In genomic region chr1:162038624-162039023, GRCh38 we compare ENCODE assay signal across 1 cellular context.
TF ChIP-seq lines count a peak whose summit lies in the region.

No MANE protein-coding gene starts in this region.

TF ChIP-seq in A549, 52 proteins besides CTCF, POLR2A, EP300 and RAD21 (continued from another document):
- TF ChIP-seq, protein P1, sequence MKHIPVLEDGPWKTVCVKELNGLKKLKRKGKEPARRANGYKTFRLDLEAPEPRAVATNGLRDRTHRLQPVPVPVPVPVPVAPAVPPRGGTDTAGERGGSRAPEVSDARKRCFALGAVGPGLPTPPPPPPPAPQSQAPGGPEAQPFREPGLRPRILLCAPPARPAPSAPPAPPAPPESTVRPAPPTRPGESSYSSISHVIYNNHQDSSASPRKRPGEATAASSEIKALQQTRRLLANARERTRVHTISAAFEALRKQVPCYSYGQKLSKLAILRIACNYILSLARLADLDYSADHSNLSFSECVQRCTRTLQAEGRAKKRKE (CRISPR knock-in tag; IDR thresholded peaks at IDR 0.05; ENCODE audit: low read depth) = no peak
- TF ChIP-seq KDM5A (IDR thresholded peaks at IDR 0.05) (no peak), TFCP2L1 (CRISPR knock-in tag; IDR thresholded peaks at IDR 0.05) (no peak), RFX5 (IDR thresholded peaks at IDR 0.05) (no peak), RNF2 (IDR thresholded peaks at IDR 0.05; ENCODE audit: borderline replicate concordance, low read depth) (no peak), USF2 (IDR thresholded peaks at IDR 0.05) (no peak), CBX8 (IDR thresholded peaks at IDR 0.05) (no peak), FOSB (CRISPR knock-in tag; IDR thresholded peaks at IDR 0.05) (no peak), CEBPB (IDR thresholded peaks at IDR 0.05) (no peak), HOXA7 (CRISPR knock-in tag; IDR thresholded peaks at IDR 0.05) (no peak), MAFK (IDR thresholded peaks at IDR 0.05; ENCODE audit: partially characterized antibody) (no peak), RARB (CRISPR knock-in tag; IDR thresholded peaks at IDR 0.05) (no peak), PHF8 (IDR thresholded peaks at IDR 0.05; ENCODE audit: borderline replicate concordance, low read depth) (no peak)
- TF ChIP-seq, protein P2, sequence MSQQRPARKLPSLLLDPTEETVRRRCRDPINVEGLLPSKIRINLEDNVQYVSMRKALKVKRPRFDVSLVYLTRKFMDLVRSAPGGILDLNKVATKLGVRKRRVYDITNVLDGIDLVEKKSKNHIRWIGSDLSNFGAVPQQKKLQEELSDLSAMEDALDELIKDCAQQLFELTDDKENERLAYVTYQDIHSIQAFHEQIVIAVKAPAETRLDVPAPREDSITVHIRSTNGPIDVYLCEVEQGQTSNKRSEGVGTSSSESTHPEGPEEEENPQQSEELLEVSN (IDR thresholded peaks at IDR 0.05; ENCODE audit: borderline replicate concordance, low read depth) = no peak
